In genomic region chr15:28875461-28875965, GRCh38 we compare ENCODE assay signal across 20 cellular contexts. TPM values are rescaled to one million over a fixed set of nuclear protein-coding genes. Genes with fewer than 3 reads are reported as not detected.
"Had no signal": no experiment of that assay in that cellular context is flagged by ENCODE, and none has a peak within 500 bp of the region (broad histone marks: within the 10 kb centered on the region; RNA-seq: fewer than 3 reads in every experiment).

No MANE protein-coding gene starts in this region.

- H3K9ac ChIP-seq: SK-N-SH had no signal

- H3K27me3 ChIP-seq: body of pancreas, foreskin keratinocyte, suprapubic skin, upper lobe of left lung had no signal

- H3K4me3 ChIP-seq: body of pancreas, coronary artery, lung, suprapubic skin, upper lobe of left lung had no signal

- H3K4me3 Mint-ChIP-seq: activated T-helper 17 cell treated with anti-CD3 and anti-CD28 coated beads, Interleukin-2, amount 50 U/mL, for 72 hours; naive B cell had no signal

- ATAC-seq: activated T-helper 17 cell treated with anti-CD3 and anti-CD28 coated beads, Interleukin-2, amount 50 U/mL, for 72 hours; body of pancreas; foreskin keratinocyte; sciatic nerve; stimulated activated naive CD8-positive, alpha-beta T cell treated with anti-CD3 and anti-CD28 coated beads, Interleukin-15, Interleukin-2, amounts not matched to agents 100 U/mL and 50 U/mL, for 24 hours had no signal

- H3K4me2 ChIP-seq: SK-N-SH had no signal

- H3K27ac ChIP-seq: body of pancreas, coronary artery, foreskin keratinocyte, suprapubic skin, upper lobe of left lung had no signal

- H3K27ac Mint-ChIP-seq: activated T-helper 17 cell treated with anti-CD3 and anti-CD28 coated beads, Interleukin-2, amount 50 U/mL, for 72 hours; naive B cell had no signal

- DNase-seq: activated CD4-positive, alpha-beta T cell treated with anti-CD3 and anti-CD28 coated beads for 1 hour; activated CD4-positive, alpha-beta T cell treated with anti-CD3 and anti-CD28 coated beads, Interleukin-2, amount 50 U/mL, for 48 hours; activated naive CD4-positive, alpha-beta T cell treated with anti-CD3 and anti-CD28 coated beads, Interleukin-2, amount 50 U/mL, for 16 hours; body of pancreas; central memory CD4-positive, alpha-beta T cell; effector CD8-positive, alpha-beta T cell; foreskin keratinocyte; naive B cell; SK-N-SH; stimulated activated naive CD8-positive, alpha-beta T cell treated with anti-CD3 and anti-CD28 coated beads, Interleukin-15, Interleukin-2, amounts not matched to agents 100 U/mL and 50 U/mL, for 24 hours had no signal

- H3K36me3 ChIP-seq: suprapubic skin, upper lobe of left lung had no signal

- H3K9me3 ChIP-seq: body of pancreas, SK-N-SH, suprapubic skin, upper lobe of left lung had no signal

- H3K36me3 Mint-ChIP-seq: naive B cell, T-cell had no signal

- H3K27me3 Mint-ChIP-seq: activated T-helper 17 cell treated with anti-CD3 and anti-CD28 coated beads, Interleukin-2, amount 50 U/mL, for 72 hours; naive B cell; T-cell had no signal

- H3K4me1 Mint-ChIP-seq: activated T-helper 17 cell treated with anti-CD3 and anti-CD28 coated beads, Interleukin-2, amount 50 U/mL, for 72 hours; naive B cell had no signal

- H3K4me1 ChIP-seq: suprapubic skin, upper lobe of left lung had no signal

- H3K9me3 Mint-ChIP-seq: activated T-helper 17 cell treated with anti-CD3 and anti-CD28 coated beads, Interleukin-2, amount 50 U/mL, for 72 hours; T-cell had no signal

RNA-seq across cellular contexts. Expression of gene GOLGA6L7, which starts 27.1 kb away (rescaled TPM):
- total RNA-seq: activated T-helper 17 cell treated with anti-CD3 and anti-CD28 coated beads, Interleukin-2, amount 50 U/mL, for 72 hours; body of pancreas; foreskin keratinocyte; lung; mononuclear cell; osteoblast; pulmonary artery endothelial cell; sciatic nerve; suprapubic skin; T-cell; upper lobe of left lung had no signal
- polyA plus RNA-seq: foreskin keratinocyte, lung, SK-N-SH had no signal
